In genomic region chr14:93734961-93735360, GRCh38 we compare ENCODE assay signal across 1 cellular context.
TF ChIP-seq lines count a peak whose summit lies in the region.

No MANE protein-coding gene starts in this region.

TF ChIP-seq in WTC11, 78 proteins besides CTCF, POLR2A, EP300 and RAD21 (continued from another document):
- TF ChIP-seq ZNF425 (CRISPR knock-in tag; conservative IDR thresholded peaks at IDR 0.05) (no peak), ZBTB21 (CRISPR knock-in tag; IDR thresholded peaks at IDR 0.05; ENCODE audit: borderline replicate concordance) (no peak)
TF ChIP-seq in WTC11: peak in this region for 0.
